ENCODE assay signal across 1 cellular context in the genomic region with DNA sequence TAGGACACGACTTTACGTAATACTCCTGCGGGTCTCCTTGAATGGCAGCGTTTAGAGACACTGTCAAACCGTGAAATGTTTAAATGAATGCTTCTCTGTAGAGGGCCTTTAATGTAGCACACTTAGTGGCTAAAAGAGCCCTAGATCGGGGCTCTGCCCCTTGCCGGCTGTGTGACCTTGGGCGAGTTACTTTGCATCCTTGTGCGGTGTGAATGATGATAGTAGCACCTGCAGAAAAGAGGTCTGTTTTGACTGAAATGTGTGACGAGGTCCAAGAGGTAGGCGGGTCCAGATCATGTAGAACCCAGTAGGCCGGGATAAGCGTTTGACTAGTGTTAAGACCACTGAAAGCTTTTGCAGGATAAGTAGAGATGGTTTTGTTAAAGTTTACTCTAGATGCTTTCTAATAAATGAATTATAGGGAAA.
A peak's percentile ranks its signal among the peaks of the same experiment; 100 is the strongest.
TF ChIP-seq lines count a peak whose summit lies in the region.

No MANE protein-coding gene starts in this region.

TF ChIP-seq in K562, 482 proteins besides CTCF, POLR2A, EP300 and RAD21 (continues in another document):
- TF ChIP-seq, protein P1, sequence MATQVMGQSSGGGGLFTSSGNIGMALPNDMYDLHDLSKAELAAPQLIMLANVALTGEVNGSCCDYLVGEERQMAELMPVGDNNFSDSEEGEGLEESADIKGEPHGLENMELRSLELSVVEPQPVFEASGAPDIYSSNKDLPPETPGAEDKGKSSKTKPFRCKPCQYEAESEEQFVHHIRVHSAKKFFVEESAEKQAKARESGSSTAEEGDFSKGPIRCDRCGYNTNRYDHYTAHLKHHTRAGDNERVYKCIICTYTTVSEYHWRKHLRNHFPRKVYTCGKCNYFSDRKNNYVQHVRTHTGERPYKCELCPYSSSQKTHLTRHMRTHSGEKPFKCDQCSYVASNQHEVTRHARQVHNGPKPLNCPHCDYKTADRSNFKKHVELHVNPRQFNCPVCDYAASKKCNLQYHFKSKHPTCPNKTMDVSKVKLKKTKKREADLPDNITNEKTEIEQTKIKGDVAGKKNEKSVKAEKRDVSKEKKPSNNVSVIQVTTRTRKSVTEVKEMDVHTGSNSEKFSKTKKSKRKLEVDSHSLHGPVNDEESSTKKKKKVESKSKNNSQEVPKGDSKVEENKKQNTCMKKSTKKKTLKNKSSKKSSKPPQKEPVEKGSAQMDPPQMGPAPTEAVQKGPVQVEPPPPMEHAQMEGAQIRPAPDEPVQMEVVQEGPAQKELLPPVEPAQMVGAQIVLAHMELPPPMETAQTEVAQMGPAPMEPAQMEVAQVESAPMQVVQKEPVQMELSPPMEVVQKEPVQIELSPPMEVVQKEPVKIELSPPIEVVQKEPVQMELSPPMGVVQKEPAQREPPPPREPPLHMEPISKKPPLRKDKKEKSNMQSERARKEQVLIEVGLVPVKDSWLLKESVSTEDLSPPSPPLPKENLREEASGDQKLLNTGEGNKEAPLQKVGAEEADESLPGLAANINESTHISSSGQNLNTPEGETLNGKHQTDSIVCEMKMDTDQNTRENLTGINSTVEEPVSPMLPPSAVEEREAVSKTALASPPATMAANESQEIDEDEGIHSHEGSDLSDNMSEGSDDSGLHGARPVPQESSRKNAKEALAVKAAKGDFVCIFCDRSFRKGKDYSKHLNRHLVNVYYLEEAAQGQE (CRISPR knock-in tag; IDR thresholded peaks at IDR 0.05; ENCODE audit: low read depth): no peak
- TF ChIP-seq ESRRB (CRISPR knock-in tag; IDR thresholded peaks at IDR 0.05; ENCODE audit: borderline replicate concordance): no peak
- TF ChIP-seq BCOR (IDR thresholded peaks at IDR 0.05): no peak
- no peak for TF ChIP-seq SIN3B (IDR thresholded peaks at IDR 0.05; ENCODE audit: low read depth)
- no peak for TF ChIP-seq FOXM1 (IDR thresholded peaks at IDR 0.05; ENCODE audit: low read depth)
- no peak for TF ChIP-seq FOXM1 (CRISPR knock-in tag; IDR thresholded peaks at IDR 0.05; ENCODE audit: low read depth)
- no peak for TF ChIP-seq ZNF23 (CRISPR knock-in tag; IDR thresholded peaks at IDR 0.05)
- no peak for TF ChIP-seq MEF2D (tag; conservative IDR thresholded peaks at IDR 0.05; ENCODE audit: low read depth)
- TF ChIP-seq HLTF (IDR thresholded peaks at IDR 0.05): no peak
- TF ChIP-seq, protein P2, sequence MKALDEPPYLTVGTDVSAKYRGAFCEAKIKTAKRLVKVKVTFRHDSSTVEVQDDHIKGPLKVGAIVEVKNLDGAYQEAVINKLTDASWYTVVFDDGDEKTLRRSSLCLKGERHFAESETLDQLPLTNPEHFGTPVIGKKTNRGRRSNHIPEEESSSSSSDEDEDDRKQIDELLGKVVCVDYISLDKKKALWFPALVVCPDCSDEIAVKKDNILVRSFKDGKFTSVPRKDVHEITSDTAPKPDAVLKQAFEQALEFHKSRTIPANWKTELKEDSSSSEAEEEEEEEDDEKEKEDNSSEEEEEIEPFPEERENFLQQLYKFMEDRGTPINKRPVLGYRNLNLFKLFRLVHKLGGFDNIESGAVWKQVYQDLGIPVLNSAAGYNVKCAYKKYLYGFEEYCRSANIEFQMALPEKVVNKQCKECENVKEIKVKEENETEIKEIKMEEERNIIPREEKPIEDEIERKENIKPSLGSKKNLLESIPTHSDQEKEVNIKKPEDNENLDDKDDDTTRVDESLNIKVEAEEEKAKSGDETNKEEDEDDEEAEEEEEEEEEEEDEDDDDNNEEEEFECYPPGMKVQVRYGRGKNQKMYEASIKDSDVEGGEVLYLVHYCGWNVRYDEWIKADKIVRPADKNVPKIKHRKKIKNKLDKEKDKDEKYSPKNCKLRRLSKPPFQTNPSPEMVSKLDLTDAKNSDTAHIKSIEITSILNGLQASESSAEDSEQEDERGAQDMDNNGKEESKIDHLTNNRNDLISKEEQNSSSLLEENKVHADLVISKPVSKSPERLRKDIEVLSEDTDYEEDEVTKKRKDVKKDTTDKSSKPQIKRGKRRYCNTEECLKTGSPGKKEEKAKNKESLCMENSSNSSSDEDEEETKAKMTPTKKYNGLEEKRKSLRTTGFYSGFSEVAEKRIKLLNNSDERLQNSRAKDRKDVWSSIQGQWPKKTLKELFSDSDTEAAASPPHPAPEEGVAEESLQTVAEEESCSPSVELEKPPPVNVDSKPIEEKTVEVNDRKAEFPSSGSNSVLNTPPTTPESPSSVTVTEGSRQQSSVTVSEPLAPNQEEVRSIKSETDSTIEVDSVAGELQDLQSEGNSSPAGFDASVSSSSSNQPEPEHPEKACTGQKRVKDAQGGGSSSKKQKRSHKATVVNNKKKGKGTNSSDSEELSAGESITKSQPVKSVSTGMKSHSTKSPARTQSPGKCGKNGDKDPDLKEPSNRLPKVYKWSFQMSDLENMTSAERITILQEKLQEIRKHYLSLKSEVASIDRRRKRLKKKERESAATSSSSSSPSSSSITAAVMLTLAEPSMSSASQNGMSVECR (CRISPR knock-in tag; IDR thresholded peaks at IDR 0.05): no peak
- no peak for TF ChIP-seq POLR3A (IDR thresholded peaks at IDR 0.05; ENCODE audit: borderline replicate concordance, extremely low read depth, insufficient read depth, insufficient read length)
- peak; percentile 64 for TF ChIP-seq CEBPB (tag; IDR thresholded peaks at IDR 0.05)
- TF ChIP-seq ATF1 (CRISPR knock-in tag; IDR thresholded peaks at IDR 0.05): no peak
- peak; percentile 58 for TF ChIP-seq ATF1 (tag; IDR thresholded peaks at IDR 0.05)
- TF ChIP-seq, protein P3, sequence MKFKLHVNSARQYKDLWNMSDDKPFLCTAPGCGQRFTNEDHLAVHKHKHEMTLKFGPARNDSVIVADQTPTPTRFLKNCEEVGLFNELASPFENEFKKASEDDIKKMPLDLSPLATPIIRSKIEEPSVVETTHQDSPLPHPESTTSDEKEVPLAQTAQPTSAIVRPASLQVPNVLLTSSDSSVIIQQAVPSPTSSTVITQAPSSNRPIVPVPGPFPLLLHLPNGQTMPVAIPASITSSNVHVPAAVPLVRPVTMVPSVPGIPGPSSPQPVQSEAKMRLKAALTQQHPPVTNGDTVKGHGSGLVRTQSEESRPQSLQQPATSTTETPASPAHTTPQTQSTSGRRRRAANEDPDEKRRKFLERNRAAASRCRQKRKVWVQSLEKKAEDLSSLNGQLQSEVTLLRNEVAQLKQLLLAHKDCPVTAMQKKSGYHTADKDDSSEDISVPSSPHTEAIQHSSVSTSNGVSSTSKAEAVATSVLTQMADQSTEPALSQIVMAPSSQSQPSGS (CRISPR knock-in tag; IDR thresholded peaks at IDR 0.05): no peak
- TF ChIP-seq SRSF1 (IDR thresholded peaks at IDR 0.05; ENCODE audit: low read depth, low read length): no peak
- TF ChIP-seq SAFB (IDR thresholded peaks at IDR 0.05; ENCODE audit: borderline replicate concordance, low read depth, low read length): no peak
- TF ChIP-seq TCF7 (IDR thresholded peaks at IDR 0.05; ENCODE audit: borderline replicate concordance): no peak
- TF ChIP-seq, protein P4, sequence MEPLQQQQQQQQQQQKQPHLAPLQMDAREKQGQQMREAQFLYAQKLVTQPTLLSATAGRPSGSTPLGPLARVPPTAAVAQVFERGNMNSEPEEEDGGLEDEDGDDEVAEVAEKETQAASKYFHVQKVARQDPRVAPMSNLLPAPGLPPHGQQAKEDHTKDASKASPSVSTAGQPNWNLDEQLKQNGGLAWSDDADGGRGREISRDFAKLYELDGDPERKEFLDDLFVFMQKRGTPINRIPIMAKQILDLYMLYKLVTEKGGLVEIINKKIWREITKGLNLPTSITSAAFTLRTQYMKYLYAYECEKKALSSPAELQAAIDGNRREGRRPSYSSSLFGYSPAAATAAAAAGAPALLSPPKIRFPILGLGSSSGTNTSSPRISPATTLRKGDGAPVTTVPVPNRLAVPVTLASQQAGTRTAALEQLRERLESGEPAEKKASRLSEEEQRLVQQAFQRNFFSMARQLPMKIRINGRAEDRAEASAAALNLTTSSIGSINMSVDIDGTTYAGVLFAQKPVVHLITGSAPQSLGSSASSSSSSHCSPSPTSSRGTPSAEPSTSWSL (CRISPR knock-in tag; IDR thresholded peaks at IDR 0.05; ENCODE audit: borderline replicate concordance): no peak
- TF ChIP-seq GTF2E2 (tag; IDR thresholded peaks at IDR 0.05): no peak
- no peak for TF ChIP-seq SMC3 (conservative IDR thresholded peaks at IDR 0.05; ENCODE audit: insufficient read depth, low read depth, low read length)
- TF ChIP-seq KDM1A (IDR thresholded peaks at IDR 0.05): peak in 1 of 2 experiments; percentile 47; a peak in 1 of 4 replicates
- TF ChIP-seq ZBED1 (IDR thresholded peaks at IDR 0.05): no peak
- TF ChIP-seq POLR2B (IDR thresholded peaks at IDR 0.05; ENCODE audit: low read depth, partially characterized antibody): no peak
- no peak for TF ChIP-seq MTA1 (IDR thresholded peaks at IDR 0.05; ENCODE audit: borderline replicate concordance)
- TF ChIP-seq, protein P5, sequence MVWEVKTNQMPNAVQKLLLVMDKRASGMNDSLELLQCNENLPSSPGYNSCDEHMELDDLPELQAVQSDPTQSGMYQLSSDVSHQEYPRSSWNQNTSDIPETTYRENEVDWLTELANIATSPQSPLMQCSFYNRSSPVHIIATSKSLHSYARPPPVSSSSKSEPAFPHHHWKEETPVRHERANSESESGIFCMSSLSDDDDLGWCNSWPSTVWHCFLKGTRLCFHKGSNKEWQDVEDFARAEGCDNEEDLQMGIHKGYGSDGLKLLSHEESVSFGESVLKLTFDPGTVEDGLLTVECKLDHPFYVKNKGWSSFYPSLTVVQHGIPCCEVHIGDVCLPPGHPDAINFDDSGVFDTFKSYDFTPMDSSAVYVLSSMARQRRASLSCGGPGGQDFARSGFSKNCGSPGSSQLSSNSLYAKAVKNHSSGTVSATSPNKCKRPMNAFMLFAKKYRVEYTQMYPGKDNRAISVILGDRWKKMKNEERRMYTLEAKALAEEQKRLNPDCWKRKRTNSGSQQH (CRISPR knock-in tag; IDR thresholded peaks at IDR 0.05): no peak
- TF ChIP-seq, protein P6, sequence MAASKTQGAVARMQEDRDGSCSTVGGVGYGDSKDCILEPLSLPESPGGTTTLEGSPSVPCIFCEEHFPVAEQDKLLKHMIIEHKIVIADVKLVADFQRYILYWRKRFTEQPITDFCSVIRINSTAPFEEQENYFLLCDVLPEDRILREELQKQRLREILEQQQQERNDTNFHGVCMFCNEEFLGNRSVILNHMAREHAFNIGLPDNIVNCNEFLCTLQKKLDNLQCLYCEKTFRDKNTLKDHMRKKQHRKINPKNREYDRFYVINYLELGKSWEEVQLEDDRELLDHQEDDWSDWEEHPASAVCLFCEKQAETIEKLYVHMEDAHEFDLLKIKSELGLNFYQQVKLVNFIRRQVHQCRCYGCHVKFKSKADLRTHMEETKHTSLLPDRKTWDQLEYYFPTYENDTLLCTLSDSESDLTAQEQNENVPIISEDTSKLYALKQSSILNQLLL (CRISPR knock-in tag; IDR thresholded peaks at IDR 0.05; ENCODE audit: borderline replicate concordance): no peak
- TF ChIP-seq MCM2 (IDR thresholded peaks at IDR 0.05; ENCODE audit: low read depth): no peak
- no peak for TF ChIP-seq RAD51 (IDR thresholded peaks at IDR 0.05; ENCODE audit: borderline replicate concordance, low read depth)
- no peak for TF ChIP-seq ZNF644 (tag; IDR thresholded peaks at IDR 0.05; ENCODE audit: low read depth)
- 0 out of 2 replicates have a peak, but pooled peaks have one; percentile 0 for TF ChIP-seq ETV1 (tag; conservative IDR thresholded peaks at IDR 0.05; ENCODE audit: low read depth)
- no peak for TF ChIP-seq NFE2 (IDR thresholded peaks at IDR 0.05; ENCODE audit: low read depth)
- no peak for TF ChIP-seq SMARCB1 (IDR thresholded peaks at IDR 0.05; ENCODE audit: insufficient read length, low read depth)
- no peak for TF ChIP-seq MEF2A (IDR thresholded peaks at IDR 0.05; ENCODE audit: control insufficient read depth, low read depth, low read length)
- TF ChIP-seq, protein P7, sequence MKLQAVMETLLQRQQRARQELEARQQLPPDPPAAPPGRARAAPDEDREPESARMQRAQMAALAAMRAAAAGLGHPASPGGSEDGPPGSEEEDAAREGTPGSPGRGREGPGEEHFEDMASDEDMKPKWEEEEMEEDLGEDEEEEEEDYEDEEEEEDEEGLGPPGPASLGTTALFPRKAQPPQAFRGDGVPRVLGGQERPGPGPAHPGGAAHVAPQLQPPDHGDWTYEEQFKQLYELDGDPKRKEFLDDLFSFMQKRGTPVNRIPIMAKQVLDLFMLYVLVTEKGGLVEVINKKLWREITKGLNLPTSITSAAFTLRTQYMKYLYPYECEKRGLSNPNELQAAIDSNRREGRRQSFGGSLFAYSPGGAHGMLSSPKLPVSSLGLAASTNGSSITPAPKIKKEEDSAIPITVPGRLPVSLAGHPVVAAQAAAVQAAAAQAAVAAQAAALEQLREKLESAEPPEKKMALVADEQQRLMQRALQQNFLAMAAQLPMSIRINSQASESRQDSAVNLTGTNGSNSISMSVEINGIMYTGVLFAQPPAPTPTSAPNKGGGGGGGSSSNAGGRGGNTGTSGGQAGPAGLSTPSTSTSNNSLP (IDR thresholded peaks at IDR 0.05; ENCODE audit: borderline replicate concordance, low read depth, low read length): no peak
- no peak for TF ChIP-seq LARP7 (IDR thresholded peaks at IDR 0.05)
- TF ChIP-seq TOE1 (IDR thresholded peaks at IDR 0.05; ENCODE audit: borderline replicate concordance): no peak
- no peak for TF ChIP-seq TOE1 (CRISPR knock-in tag; IDR thresholded peaks at IDR 0.05; ENCODE audit: borderline replicate concordance, low read depth)
- TF ChIP-seq, protein P8, sequence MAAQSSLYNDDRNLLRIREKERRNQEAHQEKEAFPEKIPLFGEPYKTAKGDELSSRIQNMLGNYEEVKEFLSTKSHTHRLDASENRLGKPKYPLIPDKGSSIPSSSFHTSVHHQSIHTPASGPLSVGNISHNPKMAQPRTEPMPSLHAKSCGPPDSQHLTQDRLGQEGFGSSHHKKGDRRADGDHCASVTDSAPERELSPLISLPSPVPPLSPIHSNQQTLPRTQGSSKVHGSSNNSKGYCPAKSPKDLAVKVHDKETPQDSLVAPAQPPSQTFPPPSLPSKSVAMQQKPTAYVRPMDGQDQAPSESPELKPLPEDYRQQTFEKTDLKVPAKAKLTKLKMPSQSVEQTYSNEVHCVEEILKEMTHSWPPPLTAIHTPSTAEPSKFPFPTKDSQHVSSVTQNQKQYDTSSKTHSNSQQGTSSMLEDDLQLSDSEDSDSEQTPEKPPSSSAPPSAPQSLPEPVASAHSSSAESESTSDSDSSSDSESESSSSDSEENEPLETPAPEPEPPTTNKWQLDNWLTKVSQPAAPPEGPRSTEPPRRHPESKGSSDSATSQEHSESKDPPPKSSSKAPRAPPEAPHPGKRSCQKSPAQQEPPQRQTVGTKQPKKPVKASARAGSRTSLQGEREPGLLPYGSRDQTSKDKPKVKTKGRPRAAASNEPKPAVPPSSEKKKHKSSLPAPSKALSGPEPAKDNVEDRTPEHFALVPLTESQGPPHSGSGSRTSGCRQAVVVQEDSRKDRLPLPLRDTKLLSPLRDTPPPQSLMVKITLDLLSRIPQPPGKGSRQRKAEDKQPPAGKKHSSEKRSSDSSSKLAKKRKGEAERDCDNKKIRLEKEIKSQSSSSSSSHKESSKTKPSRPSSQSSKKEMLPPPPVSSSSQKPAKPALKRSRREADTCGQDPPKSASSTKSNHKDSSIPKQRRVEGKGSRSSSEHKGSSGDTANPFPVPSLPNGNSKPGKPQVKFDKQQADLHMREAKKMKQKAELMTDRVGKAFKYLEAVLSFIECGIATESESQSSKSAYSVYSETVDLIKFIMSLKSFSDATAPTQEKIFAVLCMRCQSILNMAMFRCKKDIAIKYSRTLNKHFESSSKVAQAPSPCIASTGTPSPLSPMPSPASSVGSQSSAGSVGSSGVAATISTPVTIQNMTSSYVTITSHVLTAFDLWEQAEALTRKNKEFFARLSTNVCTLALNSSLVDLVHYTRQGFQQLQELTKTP (IDR thresholded peaks at IDR 0.05; ENCODE audit: low read depth in 1 of 2, partially characterized antibody in 2 of 2): no peak
